17 cellular contexts compared by ENCODE assay signal in the genomic region with DNA sequence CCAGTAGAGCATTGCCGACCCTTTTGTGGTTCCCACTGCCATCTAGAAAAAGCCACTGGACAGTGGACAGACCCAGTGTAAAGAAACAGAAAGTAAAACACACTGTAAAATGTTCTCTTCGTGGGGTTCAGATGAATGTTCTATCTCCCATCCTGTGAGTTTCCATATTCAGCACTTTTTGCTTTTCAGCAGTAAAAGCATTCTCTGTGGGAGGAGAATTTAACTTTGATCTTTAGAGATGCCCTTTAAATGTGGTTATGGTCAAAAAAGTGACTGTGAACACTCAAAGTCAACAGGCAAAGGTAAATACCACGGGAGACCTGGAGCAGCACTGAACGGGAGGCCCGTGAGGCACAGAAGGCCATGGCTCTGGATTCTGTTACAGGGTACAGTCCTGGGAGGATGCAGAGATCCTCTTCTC. TPM values are rescaled to one million over a fixed set of nuclear protein-coding genes. Genes with fewer than 3 reads are reported as not detected.
DNase-seq lines count a peak whose midpoint lies in the region; ATAC-seq and TF ChIP-seq lines count a peak whose summit lies in the region.
"Had no signal": no experiment of that assay in that cellular context is flagged by ENCODE, and none has a peak within 500 bp of the region (broad histone marks: within the 10 kb centered on the region; RNA-seq: fewer than 3 reads in every experiment).

No MANE protein-coding gene starts in this region.

- no peak for TF ChIP-seq CTCF in CD14-positive monocyte (IDR thresholded peaks at IDR 0.05)

- H3K27ac ChIP-seq in naive thymus-derived CD4-positive, alpha-beta T cell (ENCODE audit: low read depth, low read length) = peak overlapping the region; percentile 10
- H3K27ac ChIP-seq: breast epithelium, right atrium auricular region had no signal

- no peaks in the 10 kb centered on the region for H3K9me3 Mint-ChIP-seq in CD14-positive monocyte
- no peaks in the 10 kb centered on the region for H3K9me3 Mint-ChIP-seq in activated T-helper 1 cell treated with anti-CD3 and anti-CD28 coated beads, Interleukin-12 subunit alpha, Interleukin-12 subunit beta, Interleukin-2, Interleukin-4 antibody, amounts not matched to agents 30 ng/mL and 10 ng/mL and 1 ng/mL, durations not matched to agents 14 hours and 24 hours and 36 hours
- no peaks in the 10 kb centered on the region for H3K9me3 Mint-ChIP-seq in naive thymus-derived CD4-positive, alpha-beta T cell

- peaks cover 0 to 25% (median 0%) of the 10 kb centered on the region in 3 experiments for H3K36me3 ChIP-seq in naive thymus-derived CD4-positive, alpha-beta T cell (ENCODE audit: control insufficient read depth in 2 of 3, insufficient read depth in 3 of 3, low read length in 3 of 3)
- H3K36me3 ChIP-seq: breast epithelium, HAP-1, right atrium auricular region had no signal

- no peak for DNase-seq in CD14-positive monocyte (ENCODE audit: low spot score)
- DNase-seq in activated T-helper 1 cell treated with anti-CD3 and anti-CD28 coated beads, Interleukin-12 subunit alpha, Interleukin-12 subunit beta, Interleukin-2, Interleukin-4 antibody, amounts not matched to agents 30 ng/mL and 10 ng/mL and 1 ng/mL, durations not matched to agents 14 hours and 24 hours and 36 hours (ENCODE audit: low spot score) = no peak
- peak in 2 of 9 donors; percentile 23 to 36 for DNase-seq in naive thymus-derived CD4-positive, alpha-beta T cell
- DNase-seq in OCI-M1 (lab: John Stamatoyannopoulos, UW) = no peak
- no peak for DNase-seq in HEK293T (ENCODE audit: extremely low spot score)
- no peak for DNase-seq in NCI-H1105 treated with DMSO at 0.1 percent for 48 hours (lab: John Stamatoyannopoulos, UW)
- no peak for DNase-seq in UCSD-AML1 (lab: John Stamatoyannopoulos, UW; ENCODE audit: unreplicated experiment)
- DNase-seq: activated naive CD4-positive, alpha-beta T cell treated with Interleukin-2 at 50 U/mL for 16 hours; heart left ventricle; NCI-H187; T-helper 9 cell had no signal

- H3K36me3 Mint-ChIP-seq in CD14-positive monocyte = peaks cover 39 to 62% of the 10 kb centered on the region in 2 donors
- H3K36me3 Mint-ChIP-seq in activated T-helper 1 cell treated with anti-CD3 and anti-CD28 coated beads, Interleukin-12 subunit alpha, Interleukin-12 subunit beta, Interleukin-2, Interleukin-4 antibody, amounts not matched to agents 30 ng/mL and 10 ng/mL and 1 ng/mL, durations not matched to agents 14 hours and 24 hours and 36 hours (ENCODE audit: low read depth) = peaks cover 32% of the 10 kb centered on the region
- peaks cover 0 to 35% (median 8%) of the 10 kb centered on the region in 5 donors for H3K36me3 Mint-ChIP-seq in naive thymus-derived CD4-positive, alpha-beta T cell

- no peak overlapping the region for H3K4me3 ChIP-seq in naive thymus-derived CD4-positive, alpha-beta T cell (ENCODE audit: low read length)
- H3K4me3 ChIP-seq: breast epithelium, HAP-1, heart left ventricle, right atrium auricular region had no signal

- peak; percentile 41 for ATAC-seq in GM19351 (IDR thresholded peaks at IDR 0.05; ENCODE audit: unreplicated experiment)
- ATAC-seq in naive thymus-derived CD4-positive, alpha-beta T cell = peak; percentile 31
- ATAC-seq: heart left ventricle, Right ventricle myocardium inferior had no signal

- no peaks in the 10 kb centered on the region for H3K27me3 Mint-ChIP-seq in CD14-positive monocyte (ENCODE audit: low read depth in 3 of 3)
- no peaks in the 10 kb centered on the region for H3K27me3 Mint-ChIP-seq in activated T-helper 1 cell treated with anti-CD3 and anti-CD28 coated beads, Interleukin-12 subunit alpha, Interleukin-12 subunit beta, Interleukin-2, Interleukin-4 antibody, amounts not matched to agents 30 ng/mL and 10 ng/mL and 1 ng/mL, durations not matched to agents 14 hours and 24 hours and 36 hours (ENCODE audit: insufficient read depth)
- H3K27me3 Mint-ChIP-seq in naive thymus-derived CD4-positive, alpha-beta T cell = no peaks in the 10 kb centered on the region

- H3K9me3 ChIP-seq in naive thymus-derived CD4-positive, alpha-beta T cell (ENCODE audit: control insufficient read depth in 2 of 3, low read length in 3 of 3) = no peaks in the 10 kb centered on the region
- H3K9me3 ChIP-seq: breast epithelium, HAP-1, heart left ventricle, right atrium auricular region had no signal

- peaks cover 54% of the 10 kb centered on the region for H3K4me1 Mint-ChIP-seq in CD14-positive monocyte
- H3K4me1 Mint-ChIP-seq in activated T-helper 1 cell treated with anti-CD3 and anti-CD28 coated beads, Interleukin-12 subunit alpha, Interleukin-12 subunit beta, Interleukin-2, Interleukin-4 antibody, amounts not matched to agents 30 ng/mL and 10 ng/mL and 1 ng/mL, durations not matched to agents 14 hours and 24 hours and 36 hours (ENCODE audit: low read depth) = peaks cover 73% of the 10 kb centered on the region
- peaks cover 56 to 90% (median 82%) of the 10 kb centered on the region in 7 donors for H3K4me1 Mint-ChIP-seq in naive thymus-derived CD4-positive, alpha-beta T cell

- H3K27me3 ChIP-seq in naive thymus-derived CD4-positive, alpha-beta T cell (ENCODE audit: control insufficient read depth in 2 of 2, insufficient read depth in 2 of 2, low read length in 2 of 2) = no peaks in the 10 kb centered on the region
- H3K27me3 ChIP-seq: breast epithelium, heart left ventricle, right atrium auricular region had no signal

- POLR2A ChIA-PET in naive thymus-derived CD4-positive, alpha-beta T cell (lab: Charles Lee) = interaction anchor here (0.6 to 1.8 kb wide), 2 partner anchors 14 to 18 kb away, joined by 4 to 6 read pairs; no protein-coding TSS in a partner anchor
- POLR2A ChIA-PET in HEK293T (lab: Yijun Ruan, JAX) = no interaction called here

- intact Hi-C loops in CD14-positive monocyte (cut with micrococcal nuclease) = loop anchor here in 1 of 2 donors (10.0 kb wide), 1 partner anchor 53 kb away; the partner anchor contains the start of gene FLI1
- intact Hi-C loops in activated T-helper 1 cell treated with anti-CD3 and anti-CD28 coated beads, Interleukin-12 subunit alpha, Interleukin-12 subunit beta, Interleukin-2, Interleukin-4 antibody, amounts not matched to agents 30 ng/mL and 10 ng/mL and 1 ng/mL, durations not matched to agents 14 hours and 24 hours and 36 hours (cut with micrococcal nuclease) = loop anchor here (1.0 kb wide), 2 partner anchors 10 to 11 kb away; no protein-coding TSS in a partner anchor
- intact Hi-C loops in naive thymus-derived CD4-positive, alpha-beta T cell (cut with micrococcal nuclease) = loop anchor here (1.0 kb wide), 2 partner anchors 8 to 11 kb away; no protein-coding TSS in a partner anchor

- peaks cover 27 to 34% of the 10 kb centered on the region in 2 donors for H3K4me1 ChIP-seq in naive thymus-derived CD4-positive, alpha-beta T cell (ENCODE audit: control insufficient read depth in 2 of 2, insufficient read depth in 2 of 2, low read length in 2 of 2)
- H3K4me1 ChIP-seq: breast epithelium, HAP-1 had no signal

- H3K27ac Mint-ChIP-seq in CD14-positive monocyte = peak overlapping the region in 6 of 7 donors; percentile 51 to 94 (median 84)
- peak overlapping the region; percentile 74 for H3K27ac Mint-ChIP-seq in activated T-helper 1 cell treated with anti-CD3 and anti-CD28 coated beads, Interleukin-12 subunit alpha, Interleukin-12 subunit beta, Interleukin-2, Interleukin-4 antibody, amounts not matched to agents 30 ng/mL and 10 ng/mL and 1 ng/mL, durations not matched to agents 14 hours and 24 hours and 36 hours
- peak overlapping the region; percentile 64 to 92 (median 86) for H3K27ac Mint-ChIP-seq in naive thymus-derived CD4-positive, alpha-beta T cell

- H3K4me3 Mint-ChIP-seq in CD14-positive monocyte = no peak overlapping the region
- H3K4me3 Mint-ChIP-seq in activated T-helper 1 cell treated with anti-CD3 and anti-CD28 coated beads, Interleukin-12 subunit alpha, Interleukin-12 subunit beta, Interleukin-2, Interleukin-4 antibody, amounts not matched to agents 30 ng/mL and 10 ng/mL and 1 ng/mL, durations not matched to agents 14 hours and 24 hours and 36 hours = peak overlapping the region; percentile 63
- peak overlapping the region; percentile 10 to 79 (median 71) for H3K4me3 Mint-ChIP-seq in naive thymus-derived CD4-positive, alpha-beta T cell

- CTCF ChIA-PET in naive thymus-derived CD4-positive, alpha-beta T cell (lab: Charles Lee) = interaction anchor here (0.7 kb wide), 1 partner anchor 263 kb away, joined by 4 read pairs; no protein-coding TSS in a partner anchor
- CTCF ChIA-PET in HEK293T (lab: Yijun Ruan, JAX) = no interaction called here

TF ChIP-seq in HEK293T, 16 proteins besides CTCF, POLR2A, EP300 and RAD21:
- no peak for TF ChIP-seq CTBP1 (IDR thresholded peaks at IDR 0.05; ENCODE audit: borderline replicate concordance)
- no peak for TF ChIP-seq SUZ12 (IDR thresholded peaks at IDR 0.05)
- no peak for TF ChIP-seq FOXK2 (IDR thresholded peaks at IDR 0.05)
- no peak for TF ChIP-seq FOXM1 (IDR thresholded peaks at IDR 0.05; ENCODE audit: borderline replicate concordance)
- no peak for TF ChIP-seq ELF4 (IDR thresholded peaks at IDR 0.05)
- TF ChIP-seq SP1 (IDR thresholded peaks at IDR 0.05) = no peak

RNA-seq across cellular contexts. Expression of gene FLI1, which starts 53.9 kb away (rescaled TPM):
- polyA plus RNA-seq in CD14-positive monocyte = 10 to 100 TPM; 42.4 to 64.5 TPM
- 40.7 and 41.5 TPM in 2 replicates for total RNA-seq in activated T-helper 1 cell treated with anti-CD3 and anti-CD28 coated beads, Interleukin-12 subunit alpha, Interleukin-12 subunit beta, Interleukin-2, Interleukin-4 antibody, amounts not matched to agents 30 ng/mL and 10 ng/mL and 1 ng/mL, durations not matched to agents 14 hours and 24 hours and 36 hours
- 100 to 1,000 TPM in 1 of 5 experiments, 10 to 100 TPM in 4; 80.8 to 108 (median 89.3) TPM for total RNA-seq in naive thymus-derived CD4-positive, alpha-beta T cell
- polyA plus RNA-seq in naive thymus-derived CD4-positive, alpha-beta T cell = 10 to 100 TPM; 52.1 to 53.8 TPM
- total RNA-seq: NCI-H460 had no signal

Comparison
In these comparisons a context has a peak if more than half of its experiments do, and no peak if none do; other contexts are left out.
1. H3K4me3 Mint-ChIP-seq: peak in activated T-helper 1 cell treated with anti-CD3 and anti-CD28 coated beads, Interleukin-12 subunit alpha, Interleukin-12 subunit beta, Interleukin-2, Interleukin-4 antibody, amounts not matched to agents 30 ng/mL and 10 ng/mL and 1 ng/mL, durations not matched to agents 14 hours and 24 hours and 36 hours (single experiment) and naive thymus-derived CD4-positive, alpha-beta T cell (10 of 10); none in CD14-positive monocyte (0 of 2).
2. Peak in every context shown above with its lines, with median percentiles within 50 percentile points of each other: H3K27ac Mint-ChIP-seq.